ENCODE assay signal across 1 cellular context in the genomic region with DNA sequence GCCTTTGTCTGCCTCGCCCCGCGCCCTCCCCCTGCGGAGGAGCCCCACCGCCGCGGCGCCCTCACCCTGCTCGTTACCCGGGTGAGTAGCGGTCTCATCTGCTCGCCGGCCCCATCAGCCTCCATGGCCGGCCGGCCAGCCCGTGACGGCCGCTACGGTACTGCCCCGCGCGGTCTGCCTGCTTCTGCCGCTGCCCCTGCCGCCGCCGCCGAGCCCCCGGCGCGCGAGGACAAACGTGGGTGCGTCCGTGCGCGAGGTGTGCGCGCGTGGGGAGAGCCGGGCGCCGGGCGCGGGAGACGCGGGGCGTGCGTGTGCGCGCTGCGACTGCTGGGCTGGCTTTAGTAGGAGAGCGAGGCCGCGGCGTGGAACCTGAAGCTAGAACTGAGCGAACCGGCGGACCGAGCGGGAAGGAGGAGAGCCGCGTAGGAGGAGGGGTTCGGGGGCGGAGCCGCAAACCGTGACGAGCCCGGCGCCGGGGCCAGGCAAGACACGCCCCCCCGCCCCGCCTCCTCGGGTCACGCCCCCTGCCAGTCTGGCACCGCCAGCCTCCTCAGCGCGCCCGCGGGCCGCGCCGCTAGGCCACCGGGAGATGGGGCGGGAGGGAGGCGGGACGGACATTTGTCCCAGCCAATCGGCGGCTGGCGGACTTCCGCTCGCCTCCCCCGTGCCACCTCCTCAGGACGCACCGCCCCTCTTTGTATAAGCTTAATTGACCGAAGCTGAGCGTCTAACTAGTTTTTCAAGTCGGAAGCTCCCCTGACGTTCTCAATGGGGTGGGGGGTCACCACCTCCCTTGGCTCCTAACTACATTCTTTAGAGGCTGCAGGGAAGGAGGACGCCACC.
A peak's percentile ranks its signal among the peaks of the same experiment; 100 is the strongest.
TF ChIP-seq lines count a peak whose summit lies in the region.

A gene (minus strand): TSS at position 383 of the 843 bp plus-strand sequence. CDS start 258 bp downstream, at position 125.

TF ChIP-seq in HCT116, 20 proteins besides CTCF, POLR2A, EP300 and RAD21 (continued from another document):
- TF ChIP-seq, protein P1, sequence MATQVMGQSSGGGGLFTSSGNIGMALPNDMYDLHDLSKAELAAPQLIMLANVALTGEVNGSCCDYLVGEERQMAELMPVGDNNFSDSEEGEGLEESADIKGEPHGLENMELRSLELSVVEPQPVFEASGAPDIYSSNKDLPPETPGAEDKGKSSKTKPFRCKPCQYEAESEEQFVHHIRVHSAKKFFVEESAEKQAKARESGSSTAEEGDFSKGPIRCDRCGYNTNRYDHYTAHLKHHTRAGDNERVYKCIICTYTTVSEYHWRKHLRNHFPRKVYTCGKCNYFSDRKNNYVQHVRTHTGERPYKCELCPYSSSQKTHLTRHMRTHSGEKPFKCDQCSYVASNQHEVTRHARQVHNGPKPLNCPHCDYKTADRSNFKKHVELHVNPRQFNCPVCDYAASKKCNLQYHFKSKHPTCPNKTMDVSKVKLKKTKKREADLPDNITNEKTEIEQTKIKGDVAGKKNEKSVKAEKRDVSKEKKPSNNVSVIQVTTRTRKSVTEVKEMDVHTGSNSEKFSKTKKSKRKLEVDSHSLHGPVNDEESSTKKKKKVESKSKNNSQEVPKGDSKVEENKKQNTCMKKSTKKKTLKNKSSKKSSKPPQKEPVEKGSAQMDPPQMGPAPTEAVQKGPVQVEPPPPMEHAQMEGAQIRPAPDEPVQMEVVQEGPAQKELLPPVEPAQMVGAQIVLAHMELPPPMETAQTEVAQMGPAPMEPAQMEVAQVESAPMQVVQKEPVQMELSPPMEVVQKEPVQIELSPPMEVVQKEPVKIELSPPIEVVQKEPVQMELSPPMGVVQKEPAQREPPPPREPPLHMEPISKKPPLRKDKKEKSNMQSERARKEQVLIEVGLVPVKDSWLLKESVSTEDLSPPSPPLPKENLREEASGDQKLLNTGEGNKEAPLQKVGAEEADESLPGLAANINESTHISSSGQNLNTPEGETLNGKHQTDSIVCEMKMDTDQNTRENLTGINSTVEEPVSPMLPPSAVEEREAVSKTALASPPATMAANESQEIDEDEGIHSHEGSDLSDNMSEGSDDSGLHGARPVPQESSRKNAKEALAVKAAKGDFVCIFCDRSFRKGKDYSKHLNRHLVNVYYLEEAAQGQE (IDR thresholded peaks at IDR 0.05; ENCODE audit: low read depth): no peak
- TF ChIP-seq EZH2phosphoT487 (IDR thresholded peaks at IDR 0.05; ENCODE audit: borderline replicate concordance) (no peak), POLR2AphosphoS5 (IDR thresholded peaks at IDR 0.05; ENCODE audit: low read depth, low read length) (peak; percentile 99), YY1 (IDR thresholded peaks at IDR 0.05; ENCODE audit: extremely low read depth, insufficient replicate concordance, low read depth, low read length) (no peak), SRF (IDR thresholded peaks at IDR 0.05; ENCODE audit: low read depth) (no peak)
